10 cellular contexts compared by ENCODE assay signal in the genomic region with DNA sequence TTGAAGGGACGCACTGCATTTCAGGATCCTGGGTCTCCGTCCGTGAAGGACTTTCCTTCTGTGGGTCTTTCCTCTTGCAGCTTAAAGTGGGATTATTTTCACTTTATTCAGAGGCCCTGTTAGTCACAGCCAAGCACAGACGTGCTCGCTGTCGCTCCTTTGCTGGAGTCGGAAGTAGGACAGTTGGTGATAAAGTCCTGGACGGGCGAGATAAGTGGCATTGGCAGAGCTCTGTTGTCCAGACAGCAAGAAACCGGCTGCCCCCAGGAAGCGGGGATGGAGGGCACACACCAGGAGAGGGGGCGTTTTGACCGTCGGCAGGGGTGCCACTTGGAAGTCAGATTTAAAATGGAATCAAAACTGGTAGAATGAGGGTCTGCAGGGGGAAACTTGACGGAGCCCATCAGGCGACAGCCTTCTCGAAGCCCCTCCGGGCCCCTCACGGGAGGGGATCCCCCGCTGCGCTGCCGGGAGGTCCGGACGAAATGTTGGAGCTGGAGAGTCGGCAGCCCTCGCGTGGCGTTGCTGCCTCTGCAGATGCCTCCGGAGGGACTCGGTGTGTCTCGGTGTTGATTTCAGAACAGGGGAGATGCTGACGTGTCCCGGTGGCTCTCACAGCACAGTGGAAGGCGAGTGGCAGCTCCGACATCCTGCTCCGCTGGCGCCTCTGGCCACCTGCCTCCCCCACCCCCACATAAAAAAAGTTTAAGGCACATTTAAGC.
DNase-seq lines count a peak whose midpoint lies in the region; ATAC-seq and TF ChIP-seq lines count a peak whose summit lies in the region.
"Had no signal": no experiment of that assay in that cellular context is flagged by ENCODE, and none has a peak within 500 bp of the region (broad histone marks: within the 10 kb centered on the region; RNA-seq: fewer than 3 reads in every experiment).

No MANE protein-coding gene starts in this region.

- CTCF ChIA-PET in Calu3 (lab: Charles Lee) = no interaction called here

- H3K36me3 Mint-ChIP-seq in Calu3 (ENCODE audit: insufficient read depth, unreplicated experiment) = no peaks in the 10 kb centered on the region

- no peaks in the 10 kb centered on the region for H3K4me1 ChIP-seq in SJCRH30

- intact Hi-C loops in Right ventricle myocardium inferior (cut with DNase I) (no loop called here), Calu3 (cut with micrococcal nuclease; ENCODE audit: unreplicated experiment) (no loop called here)

- DNase-seq in activated CD8-positive, alpha-beta memory T cell treated with anti-CD3 and anti-CD28 coated beads, Interleukin-2, amount 50 U/mL, for 48 hours = peak; percentile 72
- DNase-seq in Right ventricle myocardium inferior (ENCODE audit: missing footprints) = no peak
- peak; percentile 50 to 67 for DNase-seq in stimulated activated CD4-positive, alpha-beta T cell treated with anti-CD3 and anti-CD28 coated beads, Interleukin-2, amount 100 ng/mL, for 24 hours
- DNase-seq in Calu3 = no peak
- DNase-seq in activated gamma-delta T cell (lab: John Stamatoyannopoulos, UW) = no peak
- no peak for DNase-seq in SJCRH30
- DNase-seq in pons (ENCODE audit: low spot score) = no peak
- DNase-seq: SHP77 treated with DMSO at 0.1 percent for 48 hours, transverse colon had no signal

- no peak overlapping the region for H3K4me3 ChIP-seq in SJCRH30
- H3K4me3 ChIP-seq: transverse colon had no signal

- TF ChIP-seq CTCF in Calu3 (IDR thresholded peaks at IDR 0.05; ENCODE audit: unreplicated experiment) = no peak

- H3K4me3 Mint-ChIP-seq in Calu3 (ENCODE audit: low read depth, unreplicated experiment) = no peak overlapping the region

- no peak overlapping the region for H3K27ac ChIP-seq in SJCRH30
- H3K27ac ChIP-seq: transverse colon had no signal

- no peaks in the 10 kb centered on the region for H3K9me3 ChIP-seq in SJCRH30 (replicated peaks)
- H3K9me3 ChIP-seq: transverse colon had no signal

- no peaks in the 10 kb centered on the region for H3K27me3 Mint-ChIP-seq in Calu3 (ENCODE audit: unreplicated experiment)

- no peaks in the 10 kb centered on the region for H3K9me3 Mint-ChIP-seq in Calu3 (ENCODE audit: low read depth, unreplicated experiment)

- no peaks in the 10 kb centered on the region for H3K4me1 Mint-ChIP-seq in Calu3 (ENCODE audit: low read depth, unreplicated experiment)

- no TSS peak for BruUV-seq in Calu3 (replicated peaks; lab: Mats Ljungman, UMichigan)

- no peaks in the 10 kb centered on the region for H3K36me3 ChIP-seq in SJCRH30
- H3K36me3 ChIP-seq: transverse colon had no signal

- no peak overlapping the region for H3K27ac Mint-ChIP-seq in Calu3 (ENCODE audit: unreplicated experiment)

- ATAC-seq in HG02610 (IDR thresholded peaks at IDR 0.05; ENCODE audit: unreplicated experiment) (peak; percentile 32), Right ventricle myocardium inferior (peak; percentile 40)

- no peaks in the 10 kb centered on the region for H3K27me3 ChIP-seq in SJCRH30
- H3K27me3 ChIP-seq: transverse colon had no signal

Comparison
In these comparisons a context has a peak if more than half of its experiments do, and no peak if none do; other contexts are left out.
1. DNase-seq: peak in activated CD8-positive, alpha-beta memory T cell treated with anti-CD3 and anti-CD28 coated beads, Interleukin-2, amount 50 U/mL, for 48 hours (single experiment) and stimulated activated CD4-positive, alpha-beta T cell treated with anti-CD3 and anti-CD28 coated beads, Interleukin-2, amount 100 ng/mL, for 24 hours (2 of 2); none in Right ventricle myocardium inferior (single experiment), Calu3 (single experiment), activated gamma-delta T cell (single experiment), SJCRH30 (0 of 2) and pons (single experiment).